ENCODE assay signal across 18 cellular contexts in the genomic region with DNA sequence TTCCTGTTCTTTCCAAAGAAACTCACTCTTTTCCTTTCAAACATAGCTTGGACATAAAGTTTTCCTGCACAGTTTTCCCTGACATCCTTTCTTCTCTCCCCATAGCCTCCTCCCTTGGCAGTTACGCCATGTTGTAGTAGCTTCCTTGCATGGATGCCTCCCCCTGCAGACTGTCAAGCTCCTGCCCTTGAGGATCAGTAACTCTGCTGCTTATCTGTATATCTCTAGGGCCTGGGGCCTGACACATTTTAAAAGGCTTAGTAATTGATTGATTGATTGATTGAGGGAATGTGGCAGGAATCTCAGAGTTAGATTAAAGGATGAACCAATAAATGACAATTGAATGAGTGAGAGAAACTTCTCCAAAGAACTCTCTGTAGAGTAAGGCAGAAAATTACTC.
DNase-seq lines count a peak whose midpoint lies in the region; ATAC-seq and TF ChIP-seq lines count a peak whose summit lies in the region.
"Had no signal": no experiment of that assay in that cellular context is flagged by ENCODE, and none has a peak within 500 bp of the region (broad histone marks: within the 10 kb centered on the region; RNA-seq: fewer than 3 reads in every experiment).

No MANE protein-coding gene starts in this region.

- H3K9me2 ChIP-seq in SK-N-SH: no peaks in the 10 kb centered on the region

- peaks cover 81 to 91% of the 10 kb centered on the region in 2 experiments for H3K36me3 ChIP-seq in SK-N-SH (replicated peaks in 1 of 2; ENCODE audit: control insufficient read depth in 1 of 2, insufficient read depth in 2 of 2, low read length in 1 of 2)
- peaks cover 9% of the 10 kb centered on the region for H3K36me3 ChIP-seq in CD8-positive, alpha-beta memory T cell (ENCODE audit: insufficient read depth, low read length)
- H3K36me3 ChIP-seq: HAP-1 had no signal

- no peaks in the 10 kb centered on the region for H3K27me3 ChIP-seq in SK-N-SH (ENCODE audit: insufficient read depth)
- no peaks in the 10 kb centered on the region for H3K27me3 ChIP-seq in CD8-positive, alpha-beta memory T cell (ENCODE audit: insufficient read depth, low read length, poor library complexity, severe bottlenecking)
- H3K27me3 ChIP-seq: BLaER1 treated with 17β-estradiol and CSF1 and Interleukin-3, amounts not matched to agents 10 nM and 100 nM had no signal

- ATAC-seq in SK-N-SH treated with all-trans-retinoic acid at 6 μM for 48 hours (no peak), HG03571 (IDR thresholded peaks at IDR 0.05; ENCODE audit: unreplicated experiment) (no peak)
- ATAC-seq: K562 had no signal

- H3K4me1 Mint-ChIP-seq in nephron progenitor cell (peaks cover 24% of the 10 kb centered on the region), MCF 10A (ENCODE audit: insufficient read depth, unreplicated experiment) (no peaks in the 10 kb centered on the region)
- peaks cover 22 to 31% (median 27%) of the 10 kb centered on the region in 3 donors for H3K4me1 Mint-ChIP-seq in CD8-positive, alpha-beta memory T cell

- no TSS peak for BruUV-seq in MCF 10A (replicated peaks; lab: Mats Ljungman, UMichigan)

- H3K9me3 ChIP-seq in SK-N-SH: no peaks in the 10 kb centered on the region
- no peaks in the 10 kb centered on the region for H3K9me3 ChIP-seq in CD8-positive, alpha-beta memory T cell (ENCODE audit: low read length)
- H3K9me3 ChIP-seq: BLaER1 treated with 17β-estradiol and CSF1 and Interleukin-3, amounts not matched to agents 10 nM and 100 nM; HAP-1 had no signal

- no peak overlapping the region for H3K4me2 ChIP-seq in SK-N-SH
- H3K4me2 ChIP-seq: BLaER1 treated with 17β-estradiol and CSF1 and Interleukin-3, amounts not matched to agents 10 nM and 100 nM had no signal

- no peak overlapping the region for H3K27ac ChIP-seq in SK-N-SH (ENCODE audit: low read depth in 2 of 2, low read length in 1 of 2)
- no peak overlapping the region for H3K27ac ChIP-seq in CD8-positive, alpha-beta memory T cell (ENCODE audit: low read depth, low read length)
- H3K27ac ChIP-seq: BLaER1 treated with 17β-estradiol and CSF1 and Interleukin-3, amounts not matched to agents 10 nM and 100 nM had no signal

- POLR2A ChIA-PET in SK-N-SH (lab: Yijun Ruan, JAX) (no interaction called here), MCF 10A (lab: Yijun Ruan, JAX) (interaction anchor here (0.5 to 3.2 kb wide), 6 partner anchors 11 to 630 kb away, joined by 3 to 21 read pairs (median 4); no protein-coding TSS in a partner anchor)
- POLR2A ChIA-PET in CD8-positive, alpha-beta memory T cell (lab: Charles Lee): no interaction called here

- H3K27ac Mint-ChIP-seq in nephron progenitor cell (peak overlapping the region; percentile 2), MCF 10A (ENCODE audit: low read depth, unreplicated experiment) (no peak overlapping the region)
- peak overlapping the region in 3 of 8 donors; percentile 14 to 41 (median 30) for H3K27ac Mint-ChIP-seq in CD8-positive, alpha-beta memory T cell
- H3K27ac Mint-ChIP-seq: CD4-positive, CD25-positive, alpha-beta regulatory T cell had no signal

- WGBS in SK-N-SH (ENCODE audit: low lambda C conversion rate): 95% methylated on average over 1 of the region's 1 CpG

- TF ChIP-seq CTCF in SK-N-SH (IDR thresholded peaks at IDR 0.05): no peak
- TF ChIP-seq CTCF in nephron progenitor cell (IDR thresholded peaks at IDR 0.05): no peak
- no peak for TF ChIP-seq CTCF in MCF 10A (IDR thresholded peaks at IDR 0.05; ENCODE audit: unreplicated experiment)

- no peak for TF ChIP-seq EP300 in SK-N-SH (IDR thresholded peaks at IDR 0.05; ENCODE audit: borderline replicate concordance in 1 of 2, low read depth in 1 of 2, low read length in 1 of 2)

- peaks cover 49% of the 10 kb centered on the region for H3F3A ChIP-seq in SK-N-SH (replicated peaks; ENCODE audit: insufficient read depth)

- H3K79me2 ChIP-seq in SK-N-SH (ENCODE audit: insufficient read depth): peaks cover 55% of the 10 kb centered on the region

- no peak overlapping the region for H3K4me3 Mint-ChIP-seq in nephron progenitor cell
- no peak overlapping the region for H3K4me3 Mint-ChIP-seq in MCF 10A (ENCODE audit: unreplicated experiment)
- H3K4me3 Mint-ChIP-seq in CD8-positive, alpha-beta memory T cell: no peak overlapping the region
- H3K4me3 Mint-ChIP-seq: CD4-positive, CD25-positive, alpha-beta regulatory T cell had no signal

- no peak for TF ChIP-seq RAD21 in SK-N-SH (IDR thresholded peaks at IDR 0.05; ENCODE audit: low read length)

- intact Hi-C loops in MCF 10A (cut with micrococcal nuclease): no loop called here

- H4K20me1 ChIP-seq in SK-N-SH (ENCODE audit: insufficient read depth): no peaks in the 10 kb centered on the region

- no peak overlapping the region for H3K4me3 ChIP-seq in SK-N-SH (ENCODE audit: low read depth in 2 of 2, low read length in 1 of 2)
- H3K4me3 ChIP-seq in CD8-positive, alpha-beta memory T cell (ENCODE audit: low read length): no peak overlapping the region
- H3K4me3 ChIP-seq: BLaER1 treated with 17β-estradiol and CSF1 and Interleukin-3, amounts not matched to agents 10 nM and 100 nM; HAP-1; K562 had no signal

- CTCF ChIA-PET in SK-N-SH (lab: Yijun Ruan, JAX): interaction anchor here (1.4 kb wide), 1 partner anchor 144 kb away, joined by 3 read pairs; a partner anchor contains a TSS
- CTCF ChIA-PET in MCF 10A (lab: Yijun Ruan, JAX): interaction anchor here (0.5 kb wide), 2 partner anchors 100 to 868 kb away, joined by 3 to 5 read pairs; no protein-coding TSS in a partner anchor
- CTCF ChIA-PET in CD8-positive, alpha-beta memory T cell (lab: Charles Lee): no interaction called here

- peaks cover 24% of the 10 kb centered on the region for H3K36me3 Mint-ChIP-seq in nephron progenitor cell (ENCODE audit: low read depth)
- H3K36me3 Mint-ChIP-seq in MCF 10A (ENCODE audit: insufficient read depth, unreplicated experiment): peaks cover 7% of the 10 kb centered on the region
- peaks cover 14 to 62% (median 24%) of the 10 kb centered on the region in 3 donors for H3K36me3 Mint-ChIP-seq in CD8-positive, alpha-beta memory T cell

- H2AFZ ChIP-seq in SK-N-SH (ENCODE audit: low read depth): no peak overlapping the region

- H3K4me1 ChIP-seq in SK-N-SH (ENCODE audit: control insufficient read depth in 1 of 2, insufficient read depth in 2 of 2, low read depth in 1 of 2, low read length in 1 of 2): peaks cover 0 to 7% of the 10 kb centered on the region in 2 experiments; a peak in 2 of 4 replicates
- no peaks in the 10 kb centered on the region for H3K4me1 ChIP-seq in CD8-positive, alpha-beta memory T cell (ENCODE audit: insufficient read depth, low read length)
- H3K4me1 ChIP-seq: BLaER1 treated with 17β-estradiol and CSF1 and Interleukin-3, amounts not matched to agents 10 nM and 100 nM had no signal

- H3K27me3 Mint-ChIP-seq in nephron progenitor cell (ENCODE audit: low read depth, poor library complexity) (no peaks in the 10 kb centered on the region), MCF 10A (ENCODE audit: insufficient read depth, unreplicated experiment) (no peaks in the 10 kb centered on the region)
- H3K27me3 Mint-ChIP-seq in CD8-positive, alpha-beta memory T cell: no peaks in the 10 kb centered on the region
- H3K27me3 Mint-ChIP-seq: CD4-positive, CD25-positive, alpha-beta regulatory T cell had no signal

- H3K9ac ChIP-seq in SK-N-SH: no peak overlapping the region
- H3K9ac ChIP-seq: BLaER1 treated with 17β-estradiol and CSF1 and Interleukin-3, amounts not matched to agents 10 nM and 100 nM had no signal

- DNase-seq in SK-N-SH (no peak), SK-N-DZ (ENCODE audit: low spot score) (peak; percentile 36), nephron progenitor cell (no peak), MCF 10A (ENCODE audit: unreplicated experiment) (no peak)
- DNase-seq in CD8-positive, alpha-beta memory T cell: no peak
- DNase-seq: 8988T; AML-193; Calu3; CD4-positive, CD25-positive, alpha-beta regulatory T cell; DMS 273 treated with DMSO at 0.1 percent for 48 hours; DMS79 treated with DMSO at 0.1 percent for 48 hours; EL; GDM1 had no signal

- H3K9me3 Mint-ChIP-seq in nephron progenitor cell (no peaks in the 10 kb centered on the region), MCF 10A (ENCODE audit: unreplicated experiment) (no peaks in the 10 kb centered on the region)
- H3K9me3 Mint-ChIP-seq in CD8-positive, alpha-beta memory T cell: no peaks in the 10 kb centered on the region

TF ChIP-seq in SK-N-SH, 30 proteins besides CTCF, POLR2A, EP300 and RAD21 (continues in another document):
- TF ChIP-seq, protein P1, sequence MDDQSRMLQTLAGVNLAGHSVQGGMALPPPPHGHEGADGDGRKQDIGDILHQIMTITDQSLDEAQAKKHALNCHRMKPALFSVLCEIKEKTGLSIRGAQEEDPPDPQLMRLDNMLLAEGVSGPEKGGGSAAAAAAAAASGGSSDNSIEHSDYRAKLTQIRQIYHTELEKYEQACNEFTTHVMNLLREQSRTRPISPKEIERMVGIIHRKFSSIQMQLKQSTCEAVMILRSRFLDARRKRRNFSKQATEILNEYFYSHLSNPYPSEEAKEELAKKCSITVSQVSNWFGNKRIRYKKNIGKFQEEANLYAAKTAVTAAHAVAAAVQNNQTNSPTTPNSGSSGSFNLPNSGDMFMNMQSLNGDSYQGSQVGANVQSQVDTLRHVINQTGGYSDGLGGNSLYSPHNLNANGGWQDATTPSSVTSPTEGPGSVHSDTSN (IDR thresholded peaks at IDR 0.05): no peak
- TF ChIP-seq, protein P2, sequence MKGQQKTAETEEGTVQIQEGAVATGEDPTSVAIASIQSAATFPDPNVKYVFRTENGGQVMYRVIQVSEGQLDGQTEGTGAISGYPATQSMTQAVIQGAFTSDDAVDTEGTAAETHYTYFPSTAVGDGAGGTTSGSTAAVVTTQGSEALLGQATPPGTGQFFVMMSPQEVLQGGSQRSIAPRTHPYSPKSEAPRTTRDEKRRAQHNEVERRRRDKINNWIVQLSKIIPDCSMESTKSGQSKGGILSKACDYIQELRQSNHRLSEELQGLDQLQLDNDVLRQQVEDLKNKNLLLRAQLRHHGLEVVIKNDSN (IDR thresholded peaks at IDR 0.05; ENCODE audit: borderline replicate concordance, low read depth): no peak

TF ChIP-seq in SK-N-SH treated with all-trans-retinoic acid at 6 μM for 48 hours, 23 proteins besides CTCF, POLR2A, EP300 and RAD21 (continues in another document):
- no peak for TF ChIP-seq CSDC2 (CRISPR knock-in tag; IDR thresholded peaks at IDR 0.05)
- no peak for TF ChIP-seq OSR1 (CRISPR knock-in tag; IDR thresholded peaks at IDR 0.05)
- no peak for TF ChIP-seq ZFP30 (CRISPR knock-in tag; IDR thresholded peaks at IDR 0.05)
- no peak for TF ChIP-seq ZNF8 (CRISPR knock-in tag; IDR thresholded peaks at IDR 0.05)
- TF ChIP-seq TOX (CRISPR knock-in tag; IDR thresholded peaks at IDR 0.05; ENCODE audit: borderline replicate concordance): no peak
- no peak for TF ChIP-seq ZC3H10 (CRISPR knock-in tag; IDR thresholded peaks at IDR 0.05)
- TF ChIP-seq ESRRG (CRISPR knock-in tag; IDR thresholded peaks at IDR 0.05): no peak
- TF ChIP-seq ZNF70 (CRISPR knock-in tag; IDR thresholded peaks at IDR 0.05): no peak
- no peak for TF ChIP-seq GLIS3 (CRISPR knock-in tag; IDR thresholded peaks at IDR 0.05)
- no peak for TF ChIP-seq ISL1 (CRISPR knock-in tag; IDR thresholded peaks at IDR 0.05)
